1 cellular context compared by ENCODE assay signal in genomic region chr10:103265712-103266329, GRCh38.
TF ChIP-seq lines count a peak whose summit lies in the region.

No MANE protein-coding gene starts in this region.

TF ChIP-seq in HepG2, 621 proteins besides CTCF, POLR2A, EP300 and RAD21 (continued from another document and continues in another):
- TF ChIP-seq LRRFIP1 (CRISPR knock-in tag; conservative IDR thresholded peaks at IDR 0.05) (0 out of 2 replicates have a peak, but pooled peaks have one; percentile 79), ZSCAN20 (CRISPR knock-in tag; IDR thresholded peaks at IDR 0.05; ENCODE audit: borderline replicate concordance) (0 out of 2 replicates have a peak, but pooled peaks have one; percentile 35), DMTF1 (CRISPR knock-in tag; IDR thresholded peaks at IDR 0.05) (no peak), ZNF792 (CRISPR knock-in tag; IDR thresholded peaks at IDR 0.05) (peak; percentile 83), PAX8 (CRISPR knock-in tag; IDR thresholded peaks at IDR 0.05; ENCODE audit: borderline replicate concordance) (no peak), ZBTB10 (CRISPR knock-in tag; IDR thresholded peaks at IDR 0.05; ENCODE audit: borderline replicate concordance) (0 out of 2 replicates have a peak, but pooled peaks have one; percentile 38), IKZF1 (IDR thresholded peaks at IDR 0.05) (no peak), ARID5B (CRISPR knock-in tag; IDR thresholded peaks at IDR 0.05) (peak; percentile 37; the same call in 1 of the 2 replicates), FOXK1 (CRISPR knock-in tag; IDR thresholded peaks at IDR 0.05; ENCODE audit: borderline replicate concordance, low read depth) (peak; percentile 50; the same call in 1 of the 2 replicates), DDIT3 (CRISPR knock-in tag; IDR thresholded peaks at IDR 0.05) (no peak), E2F1 (CRISPR knock-in tag; IDR thresholded peaks at IDR 0.05) (peak; percentile 38; the same call in 1 of the 2 replicates), ZNF431 (CRISPR knock-in tag; IDR thresholded peaks at IDR 0.05; ENCODE audit: borderline replicate concordance, low read depth) (0 out of 2 replicates have a peak, but pooled peaks have one; percentile 37), ETV5 (CRISPR knock-in tag; IDR thresholded peaks at IDR 0.05; ENCODE audit: borderline replicate concordance) (peak; percentile 47; the same call in 1 of the 2 replicates), ZNF503 (CRISPR knock-in tag; IDR thresholded peaks at IDR 0.05) (no peak; the same call in 1 of the 2 replicates), RFX3 (CRISPR knock-in tag; IDR thresholded peaks at IDR 0.05) (no peak), ZNF235 (CRISPR knock-in tag; IDR thresholded peaks at IDR 0.05; ENCODE audit: borderline replicate concordance) (no peak), HOXA5 (CRISPR knock-in tag; IDR thresholded peaks at IDR 0.05) (peak; percentile 93), KLF11 (CRISPR knock-in tag; IDR thresholded peaks at IDR 0.05) (peak; percentile 91), HMGXB4 (CRISPR knock-in tag; IDR thresholded peaks at IDR 0.05; ENCODE audit: borderline replicate concordance in 1 of 2, low read depth in 1 of 2) (peak in 1 of 2 experiments; percentile 42; a peak in 1 of 4 replicates), MED13 (CRISPR knock-in tag; IDR thresholded peaks at IDR 0.05) (peak; percentile 58; the same call in 1 of the 2 replicates), MLXIP (CRISPR knock-in tag; IDR thresholded peaks at IDR 0.05; ENCODE audit: borderline replicate concordance) (peak; percentile 54; the same call in 1 of the 2 replicates), MTF1 (CRISPR knock-in tag; IDR thresholded peaks at IDR 0.05) (peak; percentile 88), RBAK (CRISPR knock-in tag; IDR thresholded peaks at IDR 0.05) (no peak), SOX5 (CRISPR knock-in tag; IDR thresholded peaks at IDR 0.05; ENCODE audit: borderline replicate concordance) (peak; percentile 38; the same call in 1 of the 2 replicates), BCL6 (CRISPR knock-in tag; IDR thresholded peaks at IDR 0.05) (peak; percentile 50), ZNF18 (CRISPR knock-in tag; IDR thresholded peaks at IDR 0.05; ENCODE audit: insufficient replicate concordance) (no peak), ATF2 (CRISPR knock-in tag; IDR thresholded peaks at IDR 0.05) (peak; percentile 65; the same call in 1 of the 2 replicates), ZNF24 (IDR thresholded peaks at IDR 0.05) (no peak)
